In the genomic region with DNA sequence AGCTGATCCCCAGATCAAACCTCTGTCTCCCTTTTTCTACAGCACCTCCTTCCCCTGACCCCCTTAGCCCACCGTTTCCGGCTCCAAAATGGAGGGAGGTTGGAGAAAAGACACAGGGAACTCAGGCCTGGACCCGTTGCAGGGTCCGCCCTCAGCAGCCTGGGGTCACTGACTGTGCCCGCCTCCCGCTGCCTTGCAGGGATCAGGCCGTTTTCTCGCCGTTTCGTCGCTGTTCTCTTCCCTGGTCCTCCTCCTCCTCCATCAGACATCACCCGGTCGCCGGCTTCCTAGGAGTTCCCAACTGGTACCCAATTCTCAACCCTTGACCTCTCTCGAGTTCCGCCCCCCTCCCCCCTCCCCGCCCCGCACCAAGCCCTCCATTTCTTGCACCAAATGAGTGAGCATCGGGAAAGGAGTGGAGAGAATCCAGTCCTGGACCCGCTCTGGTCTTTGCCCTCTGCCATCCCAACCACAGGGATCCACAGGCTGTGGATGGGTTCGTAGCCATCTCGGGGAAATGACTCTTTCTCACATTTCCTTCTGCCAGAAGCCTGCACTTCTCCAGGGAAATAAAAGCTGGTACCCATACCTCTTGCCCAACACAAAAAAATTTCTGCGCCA, we compare ENCODE assay signal across 15 cellular contexts. TPM values are rescaled to one million over a fixed set of nuclear protein-coding genes. Genes with fewer than 3 reads are reported as not detected.
DNase-seq lines count a peak whose midpoint lies in the region; ATAC-seq, FAIRE-seq and TF ChIP-seq lines count a peak whose summit lies in the region.
"Had no signal": no experiment of that assay in that cellular context is flagged by ENCODE, and none has a peak within 500 bp of the region (broad histone marks: within the 10 kb centered on the region; RNA-seq: fewer than 3 reads in every experiment).

No MANE protein-coding gene starts in this region.

- H3K4me3 Mint-ChIP-seq in Caco-2 (ENCODE audit: unreplicated experiment), result no peak overlapping the region

- H3K4me3 ChIP-seq in BE2C (ENCODE audit: low read depth, low read length) (peak overlapping the region; percentile 24; the same call in 1 of the 2 replicates), endothelial cell of umbilical vein (replicated peaks in 1 of 3; ENCODE audit: insufficient read depth in 1 of 3, low read depth in 1 of 3, low read length in 3 of 3) (no peak overlapping the region), psoas muscle (peak overlapping the region; percentile 18), Caco-2 (ENCODE audit: low read depth, low read length) (no peak overlapping the region)

- no peak for TF ChIP-seq POLR2A in endothelial cell of umbilical vein (IDR thresholded peaks at IDR 0.05; ENCODE audit: low read depth, low read length)

- ATAC-seq in psoas muscle, result no peak
- no peak for ATAC-seq in activated CD4-positive, CD25-positive, alpha-beta regulatory T cell treated with anti-CD3 and anti-CD28 coated beads, Interleukin-2, amount 50 U/mL, for 24 hours
- ATAC-seq in GM19023 (IDR thresholded peaks at IDR 0.05; ENCODE audit: unreplicated experiment), result no peak
- ATAC-seq: stimulated activated memory B cell treated with anti-CD40 and anti-IgM and Interleukin-4, amounts not matched to agents 10 μg/mL and 1 μg/mL and 100 μg/mL, for 72 hours had no signal

- no peaks in the 10 kb centered on the region for H3K9me1 ChIP-seq in endothelial cell of umbilical vein (replicated peaks; ENCODE audit: control insufficient read depth, extremely low read depth, insufficient read depth, low read length)

- H3K9me3 ChIP-seq in BE2C (no peaks in the 10 kb centered on the region), endothelial cell of umbilical vein (replicated peaks; ENCODE audit: control insufficient read depth, insufficient read depth, low read length) (no peaks in the 10 kb centered on the region), psoas muscle (no peaks in the 10 kb centered on the region), Caco-2 (no peaks in the 10 kb centered on the region)

- CTCF ChIA-PET in endothelial cell of umbilical vein (lab: Charles Lee) (no interaction called here), Caco-2 (lab: Charles Lee) (no interaction called here)

- peaks cover 6% of the 10 kb centered on the region for H3K4me1 Mint-ChIP-seq in Caco-2 (ENCODE audit: low read depth, unreplicated experiment)

- H3K27ac ChIP-seq in endothelial cell of umbilical vein (ENCODE audit: insufficient read depth, low read depth, low read length) (no peak overlapping the region), psoas muscle (no peak overlapping the region)

- BruUV-seq in endothelial cell of umbilical vein (replicated peaks; lab: Mats Ljungman, UMichigan) (no TSS peak), Caco-2 (replicated peaks; lab: Mats Ljungman, UMichigan) (no TSS peak)

- no peaks in the 10 kb centered on the region for H3K36me3 Mint-ChIP-seq in Caco-2 (ENCODE audit: insufficient read depth, unreplicated experiment)
- H3K36me3 Mint-ChIP-seq: stimulated activated memory B cell treated with anti-CD40 and anti-IgM and Interleukin-4, amounts not matched to agents 10 μg/mL and 1 μg/mL and 100 μg/mL, for 72 hours had no signal

- no peak overlapping the region for H3K4me2 ChIP-seq in endothelial cell of umbilical vein (ENCODE audit: insufficient read depth, low read length)

- H3K27me3 ChIP-seq in BE2C, result peaks cover 24% of the 10 kb centered on the region
- H3K27me3 ChIP-seq in endothelial cell of umbilical vein (ENCODE audit: control insufficient read depth in 2 of 2, insufficient read depth in 2 of 2, low read length in 2 of 2), result peaks cover 24 to 27% of the 10 kb centered on the region in 2 experiments
- peaks cover 0 to 79% (median 0%) of the 10 kb centered on the region in 3 donors for H3K27me3 ChIP-seq in psoas muscle (ENCODE audit: insufficient read depth in 3 of 3, low read length in 2 of 3)
- H3K27me3 ChIP-seq in Caco-2 (replicated peaks; ENCODE audit: control insufficient read depth, insufficient read depth, low read length), result no peaks in the 10 kb centered on the region

- no peak overlapping the region for H3K9ac ChIP-seq in endothelial cell of umbilical vein (replicated peaks; ENCODE audit: extremely low read depth, insufficient read depth, low read length)

- no peaks in the 10 kb centered on the region for H3K9me3 Mint-ChIP-seq in Caco-2 (ENCODE audit: unreplicated experiment)
- H3K9me3 Mint-ChIP-seq: stimulated activated memory B cell treated with anti-CD40 and anti-IgM and Interleukin-4, amounts not matched to agents 10 μg/mL and 1 μg/mL and 100 μg/mL, for 72 hours had no signal

- no peaks in the 10 kb centered on the region for H3K36me3 ChIP-seq in BE2C
- H3K36me3 ChIP-seq in endothelial cell of umbilical vein (ENCODE audit: control insufficient read depth in 2 of 2, extremely low read depth in 1 of 2, insufficient read depth in 2 of 2, low read length in 2 of 2), result no peaks in the 10 kb centered on the region
- H3K36me3 ChIP-seq in psoas muscle (ENCODE audit: insufficient read depth in 1 of 2, low read depth in 1 of 2), result no peaks in the 10 kb centered on the region
- no peaks in the 10 kb centered on the region for H3K36me3 ChIP-seq in Caco-2 (ENCODE audit: control insufficient read depth, insufficient read depth, low read length)

- H3K27ac Mint-ChIP-seq in Caco-2 (ENCODE audit: unreplicated experiment), result no peak overlapping the region
- H3K27ac Mint-ChIP-seq: stimulated activated memory B cell treated with anti-CD40 and anti-IgM and Interleukin-4, amounts not matched to agents 10 μg/mL and 1 μg/mL and 100 μg/mL, for 72 hours had no signal

- POLR2A ChIA-PET in endothelial cell of umbilical vein (lab: Charles Lee) (no interaction called here), Caco-2 (lab: Charles Lee) (no interaction called here)

- no peak for DNase-seq in BE2C
- peak; percentile 26 for DNase-seq in NCI-H1105 (lab: John Stamatoyannopoulos, UW)
- no peak for DNase-seq in endothelial cell of umbilical vein (ENCODE audit: low read depth, low spot score)
- DNase-seq in psoas muscle, result peak in 1 of 2 donors; percentile 40
- DNase-seq in Caco-2, result no peak
- DNase-seq in OCI-M2 (lab: John Stamatoyannopoulos, UW; ENCODE audit: unreplicated experiment), result no peak
- DNase-seq: activated CD4-positive, CD25-positive, alpha-beta regulatory T cell treated with anti-CD3 and anti-CD28 coated beads, Interleukin-2, amount 50 U/mL, for 72 hours; activated gamma-delta T cell; kidney; NCI-H2029; stimulated activated CD4-positive, alpha-beta T cell treated with anti-CD3 and anti-CD28 coated beads, Interleukin-2, amount 100 ng/mL, for 24 hours had no signal

- TF ChIP-seq CTCF in BE2C (IDR thresholded peaks at IDR 0.05; ENCODE audit: low read depth, low read length) (no peak), endothelial cell of umbilical vein (IDR thresholded peaks at IDR 0.05; ENCODE audit: extremely low read depth in 1 of 2, insufficient read depth in 1 of 2, low read depth in 1 of 2, low read length in 2 of 2) (no peak), psoas muscle (IDR thresholded peaks at IDR 0.05) (no peak), Caco-2 (IDR thresholded peaks at IDR 0.05; ENCODE audit: insufficient read depth in 1 of 2, low read depth in 1 of 2, low read length in 1 of 2, severe bottlenecking in 1 of 2, unreplicated experiment in 1 of 2) (no peak)

- H3K4me1 ChIP-seq in BE2C (no peaks in the 10 kb centered on the region), endothelial cell of umbilical vein (ENCODE audit: control insufficient read depth, extremely low read depth, insufficient read depth, low read length) (no peaks in the 10 kb centered on the region), psoas muscle (no peaks in the 10 kb centered on the region), Caco-2 (no peaks in the 10 kb centered on the region)

- dilution Hi-C loops in endothelial cell of umbilical vein (cut with MboI; ENCODE audit: extremely low pct_ligation_motif_present, low sequenced_read_pairs), result no loop called here

- H4K20me1 ChIP-seq in endothelial cell of umbilical vein (replicated peaks; ENCODE audit: control insufficient read depth, extremely low read depth, insufficient read depth, low read length), result no peaks in the 10 kb centered on the region

- H3K79me2 ChIP-seq in endothelial cell of umbilical vein (ENCODE audit: control insufficient read depth, insufficient read depth, low read length), result no peaks in the 10 kb centered on the region

- H3K27me3 Mint-ChIP-seq in Caco-2 (ENCODE audit: insufficient read depth, unreplicated experiment), result peaks cover 29% of the 10 kb centered on the region

- WGBS in psoas muscle, 3 donors, result 0 to 37% (median 7%) methylated on average over 9 to 23 of the region's 23 CpGs

- no peak for FAIRE-seq in endothelial cell of umbilical vein (lab: Jason Lieb, UNC)
- FAIRE-seq: colon, kidney had no signal

- intact Hi-C loops in endothelial cell of umbilical vein (cut with micrococcal nuclease) (no loop called here), psoas muscle (cut with DNase I) (no loop called here), Caco-2 (cut with micrococcal nuclease; ENCODE audit: unreplicated experiment) (no loop called here)

- no peak overlapping the region for H2AFZ ChIP-seq in endothelial cell of umbilical vein (ENCODE audit: low read depth, low read length)

RNA-seq across cellular contexts. Expression of a gene that starts 0.5 kb away (rescaled TPM):
- polyA plus RNA-seq in BE2C (2012; ENCODE audit: insufficient read depth, insufficient read length, low read depth), result 0.77 TPM
- not detected in 2 replicates for total RNA-seq in endothelial cell of umbilical vein
- not detected in 2 replicates for polyA plus RNA-seq in endothelial cell of umbilical vein
- polyA plus RNA-seq in endothelial cell of umbilical vein (2011; cell fraction: cytosol; rRNA removed), result not detected in 2 replicates
- not detected in 2 replicates for polyA plus RNA-seq in endothelial cell of umbilical vein (2011; cell fraction: nucleus; rRNA removed)
- not detected in 2 replicates for polyA plus RNA-seq in endothelial cell of umbilical vein (2012)
- polyA minus RNA-seq in endothelial cell of umbilical vein, result not detected in 2 replicates
- not detected for polyA minus RNA-seq in endothelial cell of umbilical vein (2011; cell fraction: cytosol; rRNA and poly(A)+ RNA removed)
- polyA minus RNA-seq in endothelial cell of umbilical vein (2011; cell fraction: nucleus; rRNA and poly(A)+ RNA removed), result not detected in 2 replicates
- total RNA-seq in psoas muscle, result not detected
- under 1 TPM in 2 of 3 donors, not detected in 1; 0.08 to 0.09 TPM for polyA plus RNA-seq in psoas muscle
- not detected in 2 replicates for total RNA-seq in Caco-2 (2022)

RNA-seq across cellular contexts. Expression of a gene that starts 21.1 kb away (rescaled TPM):
- 56.4 TPM for polyA plus RNA-seq in BE2C (2012; ENCODE audit: insufficient read depth, insufficient read length, low read depth)
- total RNA-seq in endothelial cell of umbilical vein (51.8 and 52.0 TPM in 2 replicates), psoas muscle (10 to 100 TPM in 1 of 4 donors, 1 to 10 TPM in 3; 6.6 to 15.8 (median 8.2) TPM), Caco-2 (2022) (21.5 and 22.0 TPM in 2 replicates)
- polyA plus RNA-seq in endothelial cell of umbilical vein (22.9 and 31.0 TPM in 2 replicates), psoas muscle (10 to 100 TPM in 2 of 3 donors, 1 to 10 TPM in 1; 9.5 to 13.9 (median 11.0) TPM)
- 46.2 and 46.3 TPM in 2 replicates for polyA plus RNA-seq in endothelial cell of umbilical vein (2011; cell fraction: cytosol; rRNA removed)
- polyA plus RNA-seq in endothelial cell of umbilical vein (2011; cell fraction: nucleus; rRNA removed), result 12.8 and 17.5 TPM in 2 replicates
- polyA plus RNA-seq in endothelial cell of umbilical vein (2012), result 64.2 and 77.6 TPM in 2 replicates
- 8.9 and 14.1 TPM in 2 replicates for polyA minus RNA-seq in endothelial cell of umbilical vein
- polyA minus RNA-seq in endothelial cell of umbilical vein (2011; cell fraction: cytosol; rRNA and poly(A)+ RNA removed), result 3.1 TPM
- 5.5 and 10.7 TPM in 2 replicates for polyA minus RNA-seq in endothelial cell of umbilical vein (2011; cell fraction: nucleus; rRNA and poly(A)+ RNA removed)

RNA-seq across cellular contexts. Expression of a gene that starts 34.7 kb away (rescaled TPM):
- polyA plus RNA-seq in BE2C (2012; ENCODE audit: insufficient read depth, insufficient read length, low read depth), result 33.0 TPM
- 0.88 and 1.4 TPM in 2 replicates for total RNA-seq in endothelial cell of umbilical vein
- polyA plus RNA-seq in endothelial cell of umbilical vein, result 0.92 and 1.4 TPM in 2 replicates
- polyA plus RNA-seq in endothelial cell of umbilical vein (2011; cell fraction: cytosol; rRNA removed), result 1.9 and 2.1 TPM in 2 replicates
- polyA plus RNA-seq in endothelial cell of umbilical vein (2011; cell fraction: nucleus; rRNA removed), result 1.1 and 1.5 TPM in 2 replicates
- polyA plus RNA-seq in endothelial cell of umbilical vein (2012), result 0.80 and 0.88 TPM in 2 replicates
- 1.3 and 3.2 TPM in 2 replicates for polyA minus RNA-seq in endothelial cell of umbilical vein
- polyA minus RNA-seq in endothelial cell of umbilical vein (2011; cell fraction: cytosol; rRNA and poly(A)+ RNA removed), result not detected
- polyA minus RNA-seq in endothelial cell of umbilical vein (2011; cell fraction: nucleus; rRNA and poly(A)+ RNA removed), result 0.77 and 0.87 TPM in 2 replicates
- total RNA-seq in psoas muscle, result 10 to 100 TPM in 1 of 4 donors, 1 to 10 TPM in 1, under 1 TPM in 2; 0.29 to 13.2 (median 1.4) TPM
- 1 to 10 TPM in 1 of 3 donors, under 1 TPM in 2; 0.21 to 2.7 (median 0.87) TPM for polyA plus RNA-seq in psoas muscle
- 16.8 and 24.5 TPM in 2 replicates for total RNA-seq in Caco-2 (2022)

RNA-seq across cellular contexts. Expression of a gene that starts 54.0 kb away (rescaled TPM):
- polyA plus RNA-seq in BE2C (2012; ENCODE audit: insufficient read depth, insufficient read length, low read depth), result 14.0 TPM
- 8.2 and 10.5 TPM in 2 replicates for total RNA-seq in endothelial cell of umbilical vein
- polyA plus RNA-seq in endothelial cell of umbilical vein, result 4.2 and 4.6 TPM in 2 replicates
- polyA plus RNA-seq in endothelial cell of umbilical vein (2011; cell fraction: cytosol; rRNA removed), result 5.6 and 6.2 TPM in 2 replicates
- 2.6 TPM in 2 replicates for polyA plus RNA-seq in endothelial cell of umbilical vein (2011; cell fraction: nucleus; rRNA removed)
- polyA plus RNA-seq in endothelial cell of umbilical vein (2012), result 4.4 and 8.0 TPM in 2 replicates
- 1.3 and 3.2 TPM in 2 replicates for polyA minus RNA-seq in endothelial cell of umbilical vein
- polyA minus RNA-seq in endothelial cell of umbilical vein (2011; cell fraction: cytosol; rRNA and poly(A)+ RNA removed), result not detected
- 0.63 TPM in 1 of 2 replicates, not detected in the other for polyA minus RNA-seq in endothelial cell of umbilical vein (2011; cell fraction: nucleus; rRNA and poly(A)+ RNA removed)
- total RNA-seq in psoas muscle, result 10 to 100 TPM in 1 of 4 donors, 1 to 10 TPM in 2, under 1 TPM in 1; 0.78 to 11.8 (median 1.1) TPM
- polyA plus RNA-seq in psoas muscle, result 1 to 10 TPM; 1.3 to 1.4 (median 1.4) TPM
- not detected in 2 replicates for total RNA-seq in Caco-2 (2022)

Comparison
In these comparisons a context has a peak if more than half of its experiments do, and no peak if none do; other contexts are left out.
1. H3K4me3 ChIP-seq: peak in BE2C (single experiment) and psoas muscle (single experiment); none in endothelial cell of umbilical vein (0 of 3) and Caco-2 (single experiment).